In genomic region chr6:28648878-28649375, GRCh38 we compare ENCODE assay signal across 8 cellular contexts.
DNase-seq lines count a peak whose midpoint lies in the region; ATAC-seq and TF ChIP-seq lines count a peak whose summit lies in the region.

No MANE protein-coding gene starts in this region.

- no peak overlapping the region for H2BK20ac ChIP-seq in IMR-90 (ENCODE audit: low read depth, low read length)

- H2BK5ac ChIP-seq in IMR-90 (ENCODE audit: low read depth, low read length, poor library complexity, severe bottlenecking) = no peak overlapping the region

- H3K9me1 ChIP-seq in IMR-90 (ENCODE audit: insufficient read depth, low read length) = no peaks in the 10 kb centered on the region

- dilution Hi-C loops in IMR-90 (cut with HindIII; ENCODE audit: low sequenced_read_pairs, unreplicated experiment) = no loop called here

- H2AK9ac ChIP-seq in IMR-90 (replicated peaks; ENCODE audit: low read depth, low read length, poor library complexity) = no peak overlapping the region

- no peaks in the 10 kb centered on the region for H3K79me1 ChIP-seq in IMR-90 (ENCODE audit: low read depth in 1 of 2, low read length in 2 of 2)

- no peaks in the 10 kb centered on the region for H3K36me3 ChIP-seq in IMR-90 (ENCODE audit: control insufficient read depth, insufficient read depth, low read length)

- H3K4me3 Mint-ChIP-seq in brain (peak overlapping the region; percentile 92 to 100 (median 94)), nephron (peak overlapping the region; percentile 88 to 98 (median 95))

- H3K27ac Mint-ChIP-seq in brain (peak overlapping the region in 4 of 5 experiments; percentile 2 to 93 (median 88)), nephron (peak overlapping the region; percentile 79 to 95 (median 94))

- DNase-seq in IMR-90 (no peak), H4 (ENCODE audit: low spot score) (no peak), DMS153 treated with DMSO at 0.1 percent for 48 hours (lab: John Stamatoyannopoulos, UW; ENCODE audit: unreplicated experiment) (no peak), NCI-H1436 treated with DMSO at 0.1 percent for 48 hours (lab: John Stamatoyannopoulos, UW) (no peak)

- BruUV-seq in IMR-90 (replicated peaks; lab: Mats Ljungman, UMichigan) = no TSS peak

- H3K27ac ChIP-seq in C4-2B (peak overlapping the region; percentile 53), IMR-90 (ENCODE audit: insufficient read depth, low read length) (no peak overlapping the region)

- TF ChIP-seq CTCF in C4-2B (conservative IDR thresholded peaks at IDR 0.05) (no peak), IMR-90 (conservative IDR thresholded peaks at IDR 0.05; ENCODE audit: low read depth, low read length) (no peak), brain (conservative IDR thresholded peaks at IDR 0.05) (no peak), nephron (IDR thresholded peaks at IDR 0.05; ENCODE audit: unreplicated experiment in 3 of 3) (no peak)

- H3K36me3 Mint-ChIP-seq in brain = no peaks in the 10 kb centered on the region
- no peaks in the 10 kb centered on the region for H3K36me3 Mint-ChIP-seq in nephron (ENCODE audit: low read depth)

- H4K91ac ChIP-seq in IMR-90 (ENCODE audit: insufficient read depth, low read depth, low read length) = no peak overlapping the region

- POLR2A ChIA-PET in IMR-90 (lab: Charles Lee; ENCODE audit: unreplicated experiment) = interaction anchor here (0.6 kb wide), 2 partner anchors 12 to 214 kb away, joined by 3 to 6 read pairs; no protein-coding TSS in a partner anchor

- H3K9ac ChIP-seq in IMR-90 (ENCODE audit: low read depth, low read length) = peak overlapping the region; percentile 27; the same call in 1 of the 2 replicates

- H2BK15ac ChIP-seq in IMR-90 (ENCODE audit: low read depth, low read length) = no peak overlapping the region

- H3K18ac ChIP-seq in IMR-90 (ENCODE audit: low read depth, low read length) = no peak overlapping the region

- H3K4me2 ChIP-seq in IMR-90 (ENCODE audit: low read depth, low read length) = peak overlapping the region; percentile 91

- H4K8ac ChIP-seq in IMR-90 (ENCODE audit: low read depth in 2 of 2, low read length in 2 of 2) = no peak overlapping the region

- H3K4me3 ChIP-seq in IMR-90 (ENCODE audit: insufficient read depth, low read depth, low read length) = peak overlapping the region; percentile 92

- peaks cover 4% of the 10 kb centered on the region for H3K27me3 Mint-ChIP-seq in brain
- H3K27me3 Mint-ChIP-seq in nephron (ENCODE audit: low read depth) = no peaks in the 10 kb centered on the region

- no peak overlapping the region for H2AK5ac ChIP-seq in IMR-90 (ENCODE audit: low read depth, low read length)

- no peak overlapping the region for H3K14ac ChIP-seq in IMR-90 (replicated peaks; ENCODE audit: low read depth, low read length)

- H4K5ac ChIP-seq in IMR-90 (ENCODE audit: low read depth, low read length) = no peak overlapping the region

- H3K23ac ChIP-seq in IMR-90 (ENCODE audit: low read depth, low read length) = no peak overlapping the region

- 0 out of 2 replicates have a peak overlapping the region, but pooled peaks have one; percentile 5 for H3K56ac ChIP-seq in IMR-90 (ENCODE audit: extremely low read depth, insufficient read depth, low read length)

- TF ChIP-seq RAD21 in IMR-90 (IDR thresholded peaks at IDR 0.05; ENCODE audit: low read length) = no peak

- peaks cover 11% of the 10 kb centered on the region for H3K4me1 Mint-ChIP-seq in brain
- H3K4me1 Mint-ChIP-seq in nephron = no peaks in the 10 kb centered on the region

- peak; percentile 46 for ATAC-seq in IMR-90 (ENCODE audit: low read depth)
- ATAC-seq in HG03135 (IDR thresholded peaks at IDR 0.05; ENCODE audit: unreplicated experiment) = no peak

- H3K27me3 ChIP-seq in IMR-90 (ENCODE audit: control insufficient read depth, insufficient read depth, low read length) = no peaks in the 10 kb centered on the region

- H2AFZ ChIP-seq in IMR-90 (replicated peaks; ENCODE audit: low read length, poor library complexity) = peak overlapping the region; percentile 87

- H2BK120ac ChIP-seq in IMR-90 (ENCODE audit: low read depth, low read length) = no peak overlapping the region

- CTCF ChIA-PET in IMR-90 (lab: Yijun Ruan, JAX) = interaction anchor here (0.8 kb wide), 1 partner anchor 367 kb away, joined by 3 read pairs; no protein-coding TSS in a partner anchor

- no peak for TF ChIP-seq POLR2A in IMR-90 (IDR thresholded peaks at IDR 0.05; ENCODE audit: low read depth, low read length)

- in situ Hi-C loops in IMR-90 (cut with MboI; ENCODE audit: low sequenced_read_pairs) = no loop called here

- no peaks in the 10 kb centered on the region for H3K4me1 ChIP-seq in IMR-90 (ENCODE audit: control insufficient read depth, insufficient read depth, low read length)

- H4K20me1 ChIP-seq in IMR-90 (ENCODE audit: insufficient read depth, low read length) = no peaks in the 10 kb centered on the region

- no peak overlapping the region for H3K4ac ChIP-seq in IMR-90 (ENCODE audit: low read depth, low read length)

- H3K9me3 Mint-ChIP-seq in brain (no peaks in the 10 kb centered on the region), nephron (no peaks in the 10 kb centered on the region)

- intact Hi-C loops in IMR-90 (cut with micrococcal nuclease) = loop anchor here (2.0 to 5.0 kb wide), 2 partner anchors 60 to 162 kb away; no protein-coding TSS in a partner anchor

- H3K9me3 ChIP-seq in IMR-90 (ENCODE audit: control insufficient read depth, insufficient read depth, low read length) = no peaks in the 10 kb centered on the region

- no CpG with 5 or more reads among the region's 10 CpGs for WGBS in IMR-90 (ENCODE audit: extremely low coverage in 2 of 2, insufficient read length in 1 of 2), 2 experiments

TF ChIP-seq in IMR-90, 13 proteins besides CTCF, POLR2A, EP300 and RAD21:
- no peak for TF ChIP-seq ELK1 (IDR thresholded peaks at IDR 0.05; ENCODE audit: borderline replicate concordance, low read depth, low read length)
- TF ChIP-seq CEBPB (IDR thresholded peaks at IDR 0.05; ENCODE audit: low read depth, low read length) = no peak
